ENCODE assay signal across 14 cellular contexts in the genomic region with DNA sequence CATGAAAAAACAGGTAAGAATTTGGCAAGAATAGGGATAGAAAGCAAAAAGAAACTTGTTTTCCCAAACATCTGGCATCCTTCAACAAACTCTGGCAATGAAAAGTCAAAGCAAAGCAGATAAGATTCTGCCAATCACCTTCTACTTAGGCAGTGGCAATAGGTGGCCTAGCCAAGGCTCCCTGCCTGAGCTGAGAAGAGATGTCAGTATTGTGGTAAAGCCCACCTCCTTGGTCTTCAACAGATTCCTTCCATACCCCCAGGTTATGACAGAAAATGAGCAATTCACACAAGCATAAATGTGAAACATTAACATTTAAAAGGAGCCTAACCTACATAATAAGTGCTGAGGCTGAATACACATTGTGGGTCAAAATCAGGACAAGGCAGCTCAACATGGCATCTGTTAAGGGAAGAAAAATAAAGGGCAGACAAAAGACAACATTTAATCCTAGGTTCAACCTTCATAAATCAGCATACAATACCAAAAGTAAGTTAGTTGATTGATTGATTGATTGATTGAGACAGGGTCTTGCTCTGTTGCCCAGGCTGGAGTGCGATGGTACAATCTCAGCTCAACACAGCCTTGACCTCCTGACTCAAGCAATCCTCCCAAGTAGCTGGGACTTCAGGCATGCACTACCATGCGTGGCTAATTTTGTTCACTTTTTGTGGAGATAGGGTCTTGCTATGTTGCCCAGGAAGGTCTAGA.
DNase-seq lines count a peak whose midpoint lies in the region; ATAC-seq and TF ChIP-seq lines count a peak whose summit lies in the region.
"Had no signal": no experiment of that assay in that cellular context is flagged by ENCODE, and none has a peak within 500 bp of the region (broad histone marks: within the 10 kb centered on the region; RNA-seq: fewer than 3 reads in every experiment).

No MANE protein-coding gene starts in this region.

- peak overlapping the region in 33 of 59 donors; percentile 1 to 70 (median 43) for H3K27ac ChIP-seq in dorsolateral prefrontal cortex
- H3K27ac ChIP-seq in transverse colon: peak overlapping the region in 1 of 4 donors; percentile 4
- H3K27ac ChIP-seq in endodermal cell (ENCODE audit: low read depth, low read length): no peak overlapping the region

- 80 to 93% methylated on average over 2 of the region's 2 CpGs for WGBS in transverse colon (ENCODE audit: low coverage in 1 of 2), 2 donors
- 83 to 92% methylated on average over 1 to 2 of the region's 2 CpGs for WGBS in endodermal cell (ENCODE audit: insufficient coverage in 1 of 2, insufficient read length in 1 of 2), 2 experiments

- intact Hi-C loops in dorsolateral prefrontal cortex (cut with DNase I): no loop called here
- intact Hi-C loops in transverse colon (cut with DNase I; ENCODE audit: low total_unique reads): no loop called here

- no peaks in the 10 kb centered on the region for H3K27me3 Mint-ChIP-seq in endodermal cell (ENCODE audit: insufficient read depth)
- H3K27me3 Mint-ChIP-seq: activated T-cell treated with anti-CD3 and anti-CD28 coated beads, Interleukin-2, amount 50 U/mL, for 24 hours had no signal

- peaks cover 8% of the 10 kb centered on the region for H3K9me3 Mint-ChIP-seq in endodermal cell

- in situ Hi-C loops in transverse colon (cut with MboI; ENCODE audit: low pct_ligation_motif_present in 1 of 4, low pct_unique_long_range_greater_than_20kb in 1 of 4, low sequenced_read_pairs in 3 of 4): loop anchor here in 2 of 4 donors (25.0 kb wide), 1 partner anchor 390 kb away; no protein-coding TSS in a partner anchor

- H3K27ac Mint-ChIP-seq in endodermal cell: no peak overlapping the region
- H3K27ac Mint-ChIP-seq: activated T-cell treated with anti-CD3 and anti-CD28 coated beads, Interleukin-2, amount 50 U/mL, for 24 hours had no signal

- peak; percentile 13 for ATAC-seq in GM18511 (IDR thresholded peaks at IDR 0.05; ENCODE audit: unreplicated experiment)
- ATAC-seq in GM21619 (IDR thresholded peaks at IDR 0.05; ENCODE audit: unreplicated experiment): peak; percentile 11
- ATAC-seq in HG03108 (IDR thresholded peaks at IDR 0.05; ENCODE audit: unreplicated experiment): peak; percentile 6
- ATAC-seq: esophagus mucosa, Right ventricle myocardium inferior had no signal

- TF ChIP-seq EP300 in transverse colon (IDR thresholded peaks at IDR 0.05; ENCODE audit: low read depth): no peak

- peaks cover 0 to 11% (median 0%) of the 10 kb centered on the region in 4 donors for H3K4me1 ChIP-seq in transverse colon
- no peaks in the 10 kb centered on the region for H3K4me1 ChIP-seq in endodermal cell (ENCODE audit: control insufficient read depth, insufficient read depth, low read length)

- H3K4me1 Mint-ChIP-seq in endodermal cell: peaks cover 5% of the 10 kb centered on the region

- H3K36me3 Mint-ChIP-seq in endodermal cell (ENCODE audit: low read depth): peaks cover 7% of the 10 kb centered on the region

- no peak for TF ChIP-seq POLR2A in transverse colon (IDR thresholded peaks at IDR 0.05)

- H3K4me3 ChIP-seq in dorsolateral prefrontal cortex (no peak overlapping the region), transverse colon (no peak overlapping the region), endodermal cell (ENCODE audit: low read length) (no peak overlapping the region)

- H3K4me3 Mint-ChIP-seq in endodermal cell: no peak overlapping the region
- H3K4me3 Mint-ChIP-seq: activated T-cell treated with anti-CD3 and anti-CD28 coated beads, Interleukin-2, amount 50 U/mL, for 24 hours had no signal

- no peak overlapping the region for H3K9ac ChIP-seq in endodermal cell (ENCODE audit: extremely low read depth, low read length, poor library complexity, severe bottlenecking)

- DNase-seq in dorsolateral prefrontal cortex (no peak), transverse colon (no peak), midbrain (lab: John Stamatoyannopoulos, UW) (no peak), NCI-H226 (no peak), endodermal cell (no peak)
- DNase-seq: activated T-cell treated with anti-CD3 and anti-CD28 coated beads, Interleukin-2, amount 50 U/mL, for 24 hours; NCI-H446 treated with DMSO at 0.1 percent for 48 hours; nucleus accumbens; stimulated activated CD4-positive, alpha-beta T cell treated with anti-CD3 and anti-CD28 coated beads, Interleukin-15, amount 100 ng/mL, for 24 hours had no signal

- TF ChIP-seq CTCF in dorsolateral prefrontal cortex (IDR thresholded peaks at IDR 0.05 in 54 of 56, conservative IDR thresholded peaks at IDR 0.05 in 2 of 56; ENCODE audit: low read depth in 1 of 56, partially characterized antibody in 56 of 56) (no peak), transverse colon (IDR thresholded peaks at IDR 0.05) (no peak), endodermal cell (conservative IDR thresholded peaks at IDR 0.05) (no peak)

- no peaks in the 10 kb centered on the region for H3K36me3 ChIP-seq in transverse colon
- H3K36me3 ChIP-seq in endodermal cell (ENCODE audit: control insufficient read depth, insufficient read depth, low read length): no peaks in the 10 kb centered on the region

- H3K9me3 ChIP-seq in transverse colon: no peaks in the 10 kb centered on the region
- peaks cover 7% of the 10 kb centered on the region for H3K9me3 ChIP-seq in endodermal cell (ENCODE audit: control insufficient read depth, low read length)

- no peaks in the 10 kb centered on the region for H3K27me3 ChIP-seq in dorsolateral prefrontal cortex
- no peaks in the 10 kb centered on the region for H3K27me3 ChIP-seq in transverse colon
- H3K27me3 ChIP-seq in endodermal cell (ENCODE audit: control insufficient read depth, insufficient read depth, low read length, poor library complexity, severe bottlenecking): no peaks in the 10 kb centered on the region
